8 cellular contexts compared by ENCODE assay signal in genomic region chr1:84298336-84298687, GRCh38. TPM values are rescaled to one million over a fixed set of nuclear protein-coding genes. Genes with fewer than 3 reads are reported as not detected.
A peak's percentile ranks its signal among the peaks of the same experiment; 100 is the strongest.
DNase-seq lines count a peak whose midpoint lies in the region; ATAC-seq and TF ChIP-seq lines count a peak whose summit lies in the region.

No MANE protein-coding gene starts in this region.

- TF ChIP-seq EP300 in upper lobe of left lung (IDR thresholded peaks at IDR 0.05), result no peak

- H3K36me3 Mint-ChIP-seq in CD4-positive, alpha-beta memory T cell, result peaks cover 3 to 5% of the 10 kb centered on the region in 2 donors
- H3K36me3 Mint-ChIP-seq in nephron progenitor cell (ENCODE audit: low read depth), result peaks cover 39% of the 10 kb centered on the region

- no TSS peak for BruUV-seq in Panc1 (replicated peaks; lab: Mats Ljungman, UMichigan)

- 0 to 2% methylated on average over 8 to 27 of the region's 34 CpGs for WGBS in upper lobe of left lung, 2 donors

- H3K27me3 Mint-ChIP-seq in CD4-positive, alpha-beta memory T cell, result peaks cover 8 to 23% of the 10 kb centered on the region in 2 donors
- peaks cover 6% of the 10 kb centered on the region for H3K27me3 Mint-ChIP-seq in nephron progenitor cell (ENCODE audit: low read depth, poor library complexity)

- intact Hi-C loops in CD4-positive, alpha-beta memory T cell (cut with micrococcal nuclease), result no loop called here
- intact Hi-C loops in Panc1 (cut with micrococcal nuclease; ENCODE audit: unreplicated experiment), result no loop called here

- peak overlapping the region in 5 of 7 donors; percentile 39 to 80 (median 62) for H3K27ac Mint-ChIP-seq in CD4-positive, alpha-beta memory T cell
- H3K27ac Mint-ChIP-seq in nephron progenitor cell, result no peak overlapping the region

- no peaks in the 10 kb centered on the region for H3K9me3 ChIP-seq in CD4-positive, alpha-beta memory T cell (ENCODE audit: control insufficient read depth in 1 of 2, low read length in 2 of 2)
- H3K9me3 ChIP-seq in Panc1 (ENCODE audit: control insufficient read depth, insufficient read depth, low read depth, low read length), result no peaks in the 10 kb centered on the region
- peaks cover 0 to 6% (median 0%) of the 10 kb centered on the region in 4 donors for H3K9me3 ChIP-seq in upper lobe of left lung

- TF ChIP-seq POLR2A in upper lobe of left lung (IDR thresholded peaks at IDR 0.05), result peak in 3 of 4 donors; percentile 15 to 72 (median 25)

- peaks cover 32% of the 10 kb centered on the region for H3K4me1 ChIP-seq in CD4-positive, alpha-beta memory T cell (ENCODE audit: insufficient read depth, low read length)
- H3K4me1 ChIP-seq in Panc1 (ENCODE audit: control insufficient read depth, insufficient read depth, low read length) (peaks cover 47% of the 10 kb centered on the region), upper lobe of left lung (peaks cover 8 to 49% (median 12%) of the 10 kb centered on the region in 4 donors)

- CTCF ChIA-PET in CD4-positive, alpha-beta memory T cell (lab: Charles Lee; ENCODE audit: partially characterized antibody), result interaction anchor here (1.0 kb wide), 1 partner anchor 155 kb away, joined by 6 read pairs; the partner anchor contains the start of gene PRKACB
- CTCF ChIA-PET in Panc1 (lab: Charles Lee), result interaction anchor here (0.7 kb wide), 1 partner anchor 135 kb away, joined by 3 read pairs; no protein-coding TSS in a partner anchor

- in situ Hi-C loops in Panc1 (cut with HindIII; ENCODE audit: low pct_unique_long_range_greater_than_20kb, low sequenced_read_pairs), result no loop called here

- H3K36me3 ChIP-seq in CD4-positive, alpha-beta memory T cell (ENCODE audit: insufficient read depth, low read length), result no peaks in the 10 kb centered on the region
- H3K36me3 ChIP-seq in Panc1 (ENCODE audit: control insufficient read depth, insufficient read depth, low read length), result no peaks in the 10 kb centered on the region
- no peaks in the 10 kb centered on the region for H3K36me3 ChIP-seq in upper lobe of left lung

- H3K27me3 ChIP-seq in CD4-positive, alpha-beta memory T cell (ENCODE audit: insufficient read depth, low read length), result peaks cover 3% of the 10 kb centered on the region
- no peaks in the 10 kb centered on the region for H3K27me3 ChIP-seq in Panc1 (ENCODE audit: control insufficient read depth, insufficient read depth, low read length)
- H3K27me3 ChIP-seq in upper lobe of left lung, result no peaks in the 10 kb centered on the region

- ATAC-seq in GM19025 (IDR thresholded peaks at IDR 0.05; ENCODE audit: low read depth, unreplicated experiment) (peak; percentile 76), HG03139 (IDR thresholded peaks at IDR 0.05; ENCODE audit: unreplicated experiment) (peak; percentile 47), Panc1 (peak; percentile 85), upper lobe of left lung (ENCODE audit: low FRiP score in 2 of 2) (peak; percentile 74 to 94)

- no peak overlapping the region for H3K27ac ChIP-seq in CD4-positive, alpha-beta memory T cell (ENCODE audit: low read depth, low read length)
- H3K27ac ChIP-seq in Panc1 (ENCODE audit: low read length), result peak overlapping the region; percentile 79
- H3K27ac ChIP-seq in upper lobe of left lung, result peak overlapping the region; percentile 54 to 88 (median 77)

- peaks cover 13 to 38% (median 30%) of the 10 kb centered on the region in 4 donors for H3K4me1 Mint-ChIP-seq in CD4-positive, alpha-beta memory T cell
- H3K4me1 Mint-ChIP-seq in nephron progenitor cell, result peaks cover 58% of the 10 kb centered on the region

- POLR2A ChIA-PET in CD4-positive, alpha-beta memory T cell (lab: Charles Lee; ENCODE audit: partially characterized antibody), result interaction anchor here (0.7 to 1.8 kb wide), 3 partner anchors 17 to 153 kb away, joined by 3 to 5 read pairs (median 4); no protein-coding TSS in a partner anchor
- POLR2A ChIA-PET in Panc1 (lab: Charles Lee), result interaction anchor here (0.6 kb wide), 1 partner anchor 33 kb away, joined by 3 read pairs; no protein-coding TSS in a partner anchor

- peaks cover 0 to 9% (median 0%) of the 10 kb centered on the region in 8 donors for H3K9me3 Mint-ChIP-seq in CD4-positive, alpha-beta memory T cell
- peaks cover 40% of the 10 kb centered on the region for H3K9me3 Mint-ChIP-seq in nephron progenitor cell

- peak overlapping the region; percentile 80 to 94 (median 90) for H3K4me3 Mint-ChIP-seq in CD4-positive, alpha-beta memory T cell
- peak overlapping the region; percentile 90 for H3K4me3 Mint-ChIP-seq in nephron progenitor cell

- DNase-seq in CD4-positive, alpha-beta memory T cell, result peak in 4 of 5 donors; percentile 23 to 37 (median 35)
- DNase-seq in Panc1 (ENCODE audit: low read depth, low spot score), result no peak
- DNase-seq in activated effector memory CD4-positive, alpha-beta T cell treated with anti-CD3 and anti-CD28 coated beads, Interleukin-2, amount 50 U/mL, for 16 hours, result peak; percentile 74
- DNase-seq in foreskin fibroblast, result peak in 1 of 2 donors; percentile 80
- DNase-seq in nephron progenitor cell, result peak; percentile 78
- peak; percentile 42 to 94 for DNase-seq in upper lobe of left lung

- peak overlapping the region; percentile 32 to 63 for H3K4me3 ChIP-seq in CD4-positive, alpha-beta memory T cell (ENCODE audit: low read length in 2 of 2)
- H3K4me3 ChIP-seq in Panc1 (ENCODE audit: low read depth in 2 of 2, low read length in 2 of 2), result peak overlapping the region; percentile 78 to 86
- H3K4me3 ChIP-seq in foreskin fibroblast (ENCODE audit: low read depth in 1 of 2, low read length in 2 of 2), result peak overlapping the region; percentile 84 to 90
- H3K4me3 ChIP-seq in upper lobe of left lung, result peak overlapping the region; percentile 40 to 82 (median 66)

- TF ChIP-seq CTCF in Panc1 (IDR thresholded peaks at IDR 0.05) (no peak), foreskin fibroblast (IDR thresholded peaks at IDR 0.05; ENCODE audit: low read depth, low read length) (no peak), nephron progenitor cell (IDR thresholded peaks at IDR 0.05) (no peak), upper lobe of left lung (IDR thresholded peaks at IDR 0.05) (no peak)

RNA-seq across cellular contexts. Expression of gene SAMD13, which starts 3.2 kb away (rescaled TPM):
- total RNA-seq in CD4-positive, alpha-beta memory T cell, result not detected
- under 1 TPM in 1 of 2 donors, not detected in 1; 0.22 TPM for polyA plus RNA-seq in CD4-positive, alpha-beta memory T cell
- total RNA-seq in Panc1 (2021; ENCODE audit: unreplicated experiment) (2.2 TPM), upper lobe of left lung (1 to 10 TPM in 2 of 6 donors, under 1 TPM in 2, not detected in 2; 0.71 to 1.9 (median 0.90) TPM)
- 1.0 TPM for polyA plus RNA-seq in Panc1 (2012; ENCODE audit: insufficient read length)
